8 cellular contexts compared by ENCODE assay signal in genomic region chr6:116971959-116972358, GRCh38.
DNase-seq lines count a peak whose midpoint lies in the region; ATAC-seq, FAIRE-seq and TF ChIP-seq lines count a peak whose summit lies in the region.

No MANE protein-coding gene starts in this region.

- CTCF ChIA-PET in PC-9 (lab: Charles Lee): no interaction called here

- no peak for TF ChIP-seq POLR2A in esophagus muscularis mucosa (IDR thresholded peaks at IDR 0.05; ENCODE audit: low read depth)

- no peak overlapping the region for H3K27ac Mint-ChIP-seq in activated T-helper 2 cell treated with anti-CD3 and anti-CD28 coated beads, Interferon-gamma antibody, Interleukin-2, Interleukin-4, amounts not matched to agents 10 μg/mL and 5 μg/mL and 100 μg/mL, durations not matched to agents 14 hours and 24 hours and 36 hours

- no TSS peak for BruUV-seq in PC-9 (replicated peaks; lab: Mats Ljungman, UMichigan)

- H3K79me2 ChIP-seq in PC-9 (ENCODE audit: low read depth): no peaks in the 10 kb centered on the region

- H3K4me1 ChIP-seq in PC-9 (replicated peaks; ENCODE audit: insufficient read depth) (no peaks in the 10 kb centered on the region), esophagus muscularis mucosa (no peaks in the 10 kb centered on the region)

- no peaks in the 10 kb centered on the region for H3K36me3 ChIP-seq in PC-9 (ENCODE audit: low read depth)
- H3K36me3 ChIP-seq in esophagus muscularis mucosa: no peaks in the 10 kb centered on the region

- no peaks in the 10 kb centered on the region for H3K4me1 Mint-ChIP-seq in activated T-helper 2 cell treated with anti-CD3 and anti-CD28 coated beads, Interferon-gamma antibody, Interleukin-2, Interleukin-4, amounts not matched to agents 10 μg/mL and 5 μg/mL and 100 μg/mL, durations not matched to agents 14 hours and 24 hours and 36 hours (ENCODE audit: low read depth)

- H3K4me3 Mint-ChIP-seq in activated T-helper 2 cell treated with anti-CD3 and anti-CD28 coated beads, Interferon-gamma antibody, Interleukin-2, Interleukin-4, amounts not matched to agents 10 μg/mL and 5 μg/mL and 100 μg/mL, durations not matched to agents 14 hours and 24 hours and 36 hours (ENCODE audit: low read depth): no peak overlapping the region

- no peaks in the 10 kb centered on the region for H3K9me2 ChIP-seq in PC-9 (ENCODE audit: insufficient read depth)

- no peaks in the 10 kb centered on the region for H3K9me3 Mint-ChIP-seq in activated T-helper 2 cell treated with anti-CD3 and anti-CD28 coated beads, Interferon-gamma antibody, Interleukin-2, Interleukin-4, amounts not matched to agents 10 μg/mL and 5 μg/mL and 100 μg/mL, durations not matched to agents 14 hours and 24 hours and 36 hours

- no peak overlapping the region for H2AFZ ChIP-seq in PC-9

- FAIRE-seq in HTR-8/SVneo (lab: Jason Lieb, UNC): no peak

- peak; percentile 23 for DNase-seq in activated CD4-positive, alpha-beta T cell treated with anti-CD3 and anti-CD28 coated beads for 48 hours
- no peak for DNase-seq in activated CD4-positive, alpha-beta T cell treated with anti-CD3 and anti-CD28 coated beads, Interleukin-2, amount 50 U/mL, for 4 hours
- DNase-seq in HTR-8/SVneo (ENCODE audit: insufficient read length, low spot score): peak; percentile 24
- peak in 1 of 2 experiments; percentile 11 for DNase-seq in PC-9
- DNase-seq in esophagus muscularis mucosa (ENCODE audit: extremely low spot score): no peak
- DNase-seq in renal cortical epithelial cell (ENCODE audit: low read depth): peak; percentile 56
- no peak for DNase-seq in activated T-helper 2 cell treated with anti-CD3 and anti-CD28 coated beads, Interferon-gamma antibody, Interleukin-2, Interleukin-4, amounts not matched to agents 10 μg/mL and 5 μg/mL and 100 μg/mL, durations not matched to agents 14 hours and 24 hours and 36 hours (ENCODE audit: low spot score)

- H3K27me3 ChIP-seq in PC-9 (ENCODE audit: insufficient read depth, low read depth): no peaks in the 10 kb centered on the region
- no peaks in the 10 kb centered on the region for H3K27me3 ChIP-seq in esophagus muscularis mucosa

- peaks cover 5% of the 10 kb centered on the region for H3K27me3 Mint-ChIP-seq in activated T-helper 2 cell treated with anti-CD3 and anti-CD28 coated beads, Interferon-gamma antibody, Interleukin-2, Interleukin-4, amounts not matched to agents 10 μg/mL and 5 μg/mL and 100 μg/mL, durations not matched to agents 14 hours and 24 hours and 36 hours (ENCODE audit: low read depth)

- POLR2A ChIA-PET in PC-9 (lab: Charles Lee; ENCODE audit: unreplicated experiment): no interaction called here

- H3K36me3 Mint-ChIP-seq in activated T-helper 2 cell treated with anti-CD3 and anti-CD28 coated beads, Interferon-gamma antibody, Interleukin-2, Interleukin-4, amounts not matched to agents 10 μg/mL and 5 μg/mL and 100 μg/mL, durations not matched to agents 14 hours and 24 hours and 36 hours (ENCODE audit: low read depth): no peaks in the 10 kb centered on the region

- no peak overlapping the region for H3K4me3 ChIP-seq in PC-9
- no peak overlapping the region for H3K4me3 ChIP-seq in esophagus muscularis mucosa

- H3K4me2 ChIP-seq in PC-9: no peak overlapping the region

- H3K27ac ChIP-seq in PC-9: no peak overlapping the region
- no peak overlapping the region for H3K27ac ChIP-seq in esophagus muscularis mucosa (replicated peaks in 1 of 4)

- peak; percentile 68 for ATAC-seq in GM21423 (IDR thresholded peaks at IDR 0.05; ENCODE audit: unreplicated experiment)

- 0 out of 2 replicates have a peak, but pooled peaks cover 3% of the 10 kb centered on the region for H4K20me1 ChIP-seq in PC-9 (ENCODE audit: insufficient read depth)

- WGBS in esophagus muscularis mucosa: 0% methylated on average over 1 of the region's 1 CpG

- TF ChIP-seq EP300 in esophagus muscularis mucosa (IDR thresholded peaks at IDR 0.05): no peak

- H3K9me3 ChIP-seq in PC-9 (ENCODE audit: insufficient read depth, low read depth) (no peaks in the 10 kb centered on the region), esophagus muscularis mucosa (no peaks in the 10 kb centered on the region)

- TF ChIP-seq CTCF in PC-9 (conservative IDR thresholded peaks at IDR 0.05) (peak; percentile 85), esophagus muscularis mucosa (IDR thresholded peaks at IDR 0.05) (peak; percentile 19 to 52 (median 43))

- intact Hi-C loops in PC-9 (cut with micrococcal nuclease; ENCODE audit: unreplicated experiment): loop anchor here (1.0 to 10.0 kb wide), 5 partner anchors 193 to 859 kb away; no protein-coding TSS in a partner anchor
- intact Hi-C loops in esophagus muscularis mucosa (cut with DNase I): no loop called here
- intact Hi-C loops in activated T-helper 2 cell treated with anti-CD3 and anti-CD28 coated beads, Interferon-gamma antibody, Interleukin-2, Interleukin-4, amounts not matched to agents 10 μg/mL and 5 μg/mL and 100 μg/mL, durations not matched to agents 14 hours and 24 hours and 36 hours (cut with micrococcal nuclease): loop anchor here (5.0 kb wide), 1 partner anchor 215 kb away; no protein-coding TSS in a partner anchor

- no peaks in the 10 kb centered on the region for H3F3A ChIP-seq in PC-9 (ENCODE audit: insufficient read depth, low read depth)

Comparison
In these comparisons a context has a peak if more than half of its experiments do, and no peak if none do; other contexts are left out.
1. DNase-seq: peak in activated CD4-positive, alpha-beta T cell treated with anti-CD3 and anti-CD28 coated beads for 48 hours (single experiment), HTR-8/SVneo (single experiment) and renal cortical epithelial cell (single experiment); none in activated CD4-positive, alpha-beta T cell treated with anti-CD3 and anti-CD28 coated beads, Interleukin-2, amount 50 U/mL, for 4 hours (0 of 2), esophagus muscularis mucosa (single experiment) and activated T-helper 2 cell treated with anti-CD3 and anti-CD28 coated beads, Interferon-gamma antibody, Interleukin-2, Interleukin-4, amounts not matched to agents 10 μg/mL and 5 μg/mL and 100 μg/mL, durations not matched to agents 14 hours and 24 hours and 36 hours (single experiment).